In the genomic region with DNA sequence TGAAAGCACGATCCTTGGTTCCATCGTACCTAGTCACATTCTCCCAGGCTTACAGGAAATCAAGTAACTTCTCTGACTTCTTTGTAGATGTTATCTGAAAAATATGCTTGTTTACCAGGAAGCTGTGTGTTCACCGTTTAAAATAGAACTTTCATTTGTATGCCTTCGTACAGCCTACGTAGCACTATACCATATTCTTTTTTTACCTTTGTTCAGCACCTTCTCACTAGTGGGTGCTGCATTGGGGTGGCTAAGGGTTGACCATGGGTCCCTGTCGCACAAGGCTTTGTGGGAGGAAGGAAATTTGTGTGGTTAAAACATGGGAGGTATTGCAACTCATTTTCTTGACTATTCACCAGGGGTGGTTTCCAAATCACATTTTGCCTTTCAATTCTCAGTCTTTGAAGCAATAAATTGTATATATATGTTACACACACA, we compare ENCODE assay signal across 8 cellular contexts. TPM values are rescaled to one million over a fixed set of nuclear protein-coding genes. Genes with fewer than 3 reads are reported as not detected.
DNase-seq lines count a peak whose midpoint lies in the region; ATAC-seq and TF ChIP-seq lines count a peak whose summit lies in the region.

No MANE protein-coding gene starts in this region.

- H3K9me3 ChIP-seq in psoas muscle: no peaks in the 10 kb centered on the region

- ATAC-seq in GM19035 (IDR thresholded peaks at IDR 0.05; ENCODE audit: unreplicated experiment): peak; percentile 86
- peak; percentile 95 for ATAC-seq in HG03066 (IDR thresholded peaks at IDR 0.05; ENCODE audit: low read depth, unreplicated experiment)
- ATAC-seq in psoas muscle: no peak

- H3K36me3 ChIP-seq in psoas muscle (ENCODE audit: insufficient read depth in 1 of 2, low read depth in 1 of 2): peaks cover 0 to 26% of the 10 kb centered on the region in 2 donors

- no peak overlapping the region for H3K4me3 ChIP-seq in psoas muscle

- intact Hi-C loops in psoas muscle (cut with DNase I): no loop called here

- WGBS in psoas muscle, 3 donors: 75 to 80% (median 78%) methylated on average over 6 of the region's 6 CpGs

- DNase-seq in activated T-cell treated with anti-CD3 and anti-CD28 coated beads for 24 hours (ENCODE audit: low read depth): peak; percentile 48
- DNase-seq in stimulated activated CD4-positive, alpha-beta T cell treated with anti-CD3 and anti-CD28 coated beads, Interleukin-4, amount 100 ng/mL, for 24 hours: peak; percentile 65
- DNase-seq in GM03348 (ENCODE audit: low spot score): no peak
- no peak for DNase-seq in iPS-NIHi11 (ENCODE audit: low spot score)
- DNase-seq in psoas muscle: no peak
- DNase-seq in iPS-NIHi7 (ENCODE audit: extremely low spot score): no peak

- TF ChIP-seq CTCF in psoas muscle (IDR thresholded peaks at IDR 0.05): no peak

- H3K27me3 ChIP-seq in psoas muscle (ENCODE audit: insufficient read depth in 3 of 3, low read length in 2 of 3): no peaks in the 10 kb centered on the region

- peaks cover 1% of the 10 kb centered on the region for H3K4me1 ChIP-seq in psoas muscle

- H3K27ac ChIP-seq in psoas muscle: no peak overlapping the region

RNA-seq across cellular contexts. Expression of a gene that starts 16.6 kb away (rescaled TPM):
- total RNA-seq in psoas muscle: 10 to 100 TPM in 2 of 4 donors, 1 to 10 TPM in 2; 7.1 to 11.2 (median 9.8) TPM
- polyA plus RNA-seq in psoas muscle: 10 to 100 TPM in 1 of 3 donors, 1 to 10 TPM in 2; 3.2 to 10.3 (median 6.5) TPM

RNA-seq across cellular contexts. Expression of a gene that starts 59.0 kb away (rescaled TPM):
- total RNA-seq in psoas muscle: 100 to 1,000 TPM in 1 of 4 donors, 10 to 100 TPM in 3; 53.8 to 108 (median 63.4) TPM
- 10 to 100 TPM in 2 of 3 donors, 1 to 10 TPM in 1; 9.6 to 34.1 (median 22.0) TPM for polyA plus RNA-seq in psoas muscle

Comparison
In these comparisons a context has a peak if more than half of its experiments do, and no peak if none do; other contexts are left out.
1. ATAC-seq: peak in GM19035 (single experiment) and HG03066 (single experiment); none in psoas muscle (0 of 4).
2. DNase-seq: peak in activated T-cell treated with anti-CD3 and anti-CD28 coated beads for 24 hours (single experiment) and stimulated activated CD4-positive, alpha-beta T cell treated with anti-CD3 and anti-CD28 coated beads, Interleukin-4, amount 100 ng/mL, for 24 hours (single experiment); none in GM03348 (single experiment), iPS-NIHi11 (single experiment), psoas muscle (0 of 2) and iPS-NIHi7 (single experiment).